In the genomic region with DNA sequence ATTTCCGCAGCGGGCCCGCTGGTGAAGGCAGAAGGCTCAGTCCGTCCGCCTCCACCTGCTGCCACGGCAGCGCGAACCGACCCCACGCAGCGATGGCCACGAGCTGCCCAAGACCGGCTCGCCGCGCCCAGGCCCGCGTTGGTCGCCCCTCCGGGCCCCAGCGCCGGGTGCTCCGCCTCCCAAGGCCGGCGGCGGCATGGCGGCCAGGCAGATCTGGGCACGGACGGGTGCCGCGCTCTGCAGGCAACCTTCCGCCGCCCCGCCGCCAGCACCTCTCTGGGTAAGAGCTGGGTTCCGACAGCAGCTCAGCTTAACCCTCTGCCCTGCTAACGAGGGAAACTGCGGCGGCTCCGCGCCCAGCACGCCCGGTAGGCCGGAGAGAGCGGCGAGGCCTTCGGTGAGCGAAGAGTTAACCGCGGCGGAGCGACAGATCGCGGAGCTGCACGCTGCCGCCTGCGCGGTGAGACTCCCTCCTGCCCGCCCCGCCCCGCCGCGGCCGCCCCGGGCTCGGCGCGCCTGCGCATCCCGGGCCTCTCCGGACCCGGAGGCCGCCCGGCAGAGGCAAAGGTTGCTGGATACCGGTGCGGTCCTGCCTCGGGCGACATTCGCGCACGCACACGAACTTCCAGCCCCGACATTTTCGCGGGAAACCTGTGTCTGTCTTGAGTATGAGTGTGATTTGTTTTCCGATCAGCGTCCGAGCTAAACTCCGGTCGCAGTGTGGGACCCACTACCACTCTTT, we compare ENCODE assay signal across 8 cellular contexts. TPM values are rescaled to one million over a fixed set of nuclear protein-coding genes. Genes with fewer than 3 reads are reported as not detected.
DNase-seq lines count a peak whose midpoint lies in the region; ATAC-seq and TF ChIP-seq lines count a peak whose summit lies in the region.

A gene (plus strand): TSS at position 177 of the 742 bp plus-strand sequence. CDS start 20 bp downstream, at position 197.

- intact Hi-C loops in left colon (cut with DNase I, micrococcal nuclease) = no loop called here

- TF ChIP-seq CTCF in AG09319 (IDR thresholded peaks at IDR 0.05; ENCODE audit: low read depth, low read length) = no peak
- TF ChIP-seq CTCF in choroid plexus epithelial cell (conservative IDR thresholded peaks at IDR 0.05; ENCODE audit: low read depth, low read length) = no peak

- peak; percentile 94 for ATAC-seq in HG03159 (IDR thresholded peaks at IDR 0.05; ENCODE audit: unreplicated experiment)
- peak; percentile 98 for ATAC-seq in left colon

- in situ Hi-C loops in GM18951 (cut with MboI; ENCODE audit: low sequenced_read_pairs, unreplicated experiment) = no loop called here

- peak within 1 kb of the TSS; percentile 84 for H3K4me3 ChIP-seq in choroid plexus epithelial cell (ENCODE audit: low read depth, low read length)

- DNase-seq in AG09319 (ENCODE audit: extremely low read depth, low read depth) (peak; percentile 63), NCI-H2227 treated with DMSO at 0.1 percent for 48 hours (lab: John Stamatoyannopoulos, UW) (peak; percentile 82), choroid plexus epithelial cell (ENCODE audit: low read depth) (peak; percentile 86), left colon (peak; percentile 83 to 89)
- DNase-seq in activated CD4-positive, CD25-positive, alpha-beta regulatory T cell treated with anti-CD3 and anti-CD28 coated beads, Interleukin-2, amount 50 U/mL, for 72 hours = peak; percentile 85
- peak; percentile 76 for DNase-seq in stimulated activated CD4-positive, alpha-beta T cell treated with anti-CD3 and anti-CD28 coated beads, Interleukin-1b, Interleukin-23, amount 100 ng/mL, for 48 hours

- TF ChIP-seq POLR2A in GM18951 (IDR thresholded peaks at IDR 0.05; ENCODE audit: extremely low read depth, insufficient read depth, insufficient read length) = peak; percentile 57

RNA-seq across cellular contexts. Expression of the gene that starts here (rescaled TPM):
- total RNA-seq in left colon = 1 to 10 TPM; 3.1 to 5.2 TPM

Comparison
In these comparisons a context has a peak if more than half of its experiments do, and no peak if none do; other contexts are left out.
1. Peak in every context shown above with its lines: DNase-seq, ATAC-seq and H3K4me3 ChIP-seq.